Comparison of ENCODE assay signal across 19 cellular contexts in the genomic region with DNA sequence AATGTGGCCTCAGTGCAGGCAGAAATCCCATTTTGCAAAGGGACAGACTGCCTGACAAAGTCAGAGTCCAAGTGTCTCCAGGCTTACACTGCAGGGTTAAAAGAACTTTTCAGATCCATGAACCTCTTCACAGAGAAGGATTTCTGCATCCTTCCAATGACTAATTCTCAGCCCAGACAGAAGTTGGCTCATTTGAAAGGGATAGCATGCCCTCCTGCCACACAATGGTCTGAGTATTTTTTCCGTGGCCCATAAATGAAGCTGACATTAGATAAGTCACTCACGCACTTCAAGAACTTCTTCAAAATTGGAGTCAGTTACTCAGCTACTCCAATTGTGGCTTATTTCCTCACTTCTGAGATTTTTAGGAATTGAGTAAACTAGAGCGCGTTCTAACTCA.
"Had no signal": no experiment of that assay in that cellular context is flagged by ENCODE, and none has a peak within 500 bp of the region (broad histone marks: within the 10 kb centered on the region; RNA-seq: fewer than 3 reads in every experiment).

No MANE protein-coding gene starts in this region.

- H3K36me3 Mint-ChIP-seq: immature natural killer cell had no signal

- H3K4me3 Mint-ChIP-seq: activated CD4-positive, alpha-beta T cell treated with anti-CD3 and anti-CD28 coated beads, Interleukin-2, amount 10 ng/mL, durations not matched to agents 24 days and 14 days; activated CD8-positive, alpha-beta T cell treated with anti-CD3 and anti-CD28 coated beads, Interleukin-2, amount 10 ng/mL, durations not matched to agents 7 days and 5 days; activated naive CD4-positive, alpha-beta T cell treated with anti-CD3 and anti-CD28 coated beads, Interleukin-2, amount 10 ng/mL, durations not matched to agents 7 days and 5 days; activated naive CD8-positive, alpha-beta T cell treated with anti-CD3 and anti-CD28 coated beads, Interleukin-2, amount 50 U/mL, for 24 hours; activated T-cell treated with anti-CD3 and anti-CD28 coated beads, Interleukin-2, amount 50 U/mL, for 24 hours; immature natural killer cell; nephron progenitor cell; T-helper 2 cell treated with Interferon-gamma antibody and Interleukin-4, amounts not matched to agents 5 μg/mL and 100 μg/mL, for 36 hours had no signal

- H3K27ac ChIP-seq: ascending aorta, cardiac muscle cell, sigmoid colon, spleen, thyroid gland had no signal

- H3K27me3 Mint-ChIP-seq: activated naive CD8-positive, alpha-beta T cell treated with anti-CD3 and anti-CD28 coated beads, Interleukin-2, amount 50 U/mL, for 24 hours had no signal

- H3K27me3 ChIP-seq: ascending aorta, cardiac muscle cell, sigmoid colon, thyroid gland had no signal

- ATAC-seq: activated CD8-positive, alpha-beta T cell treated with anti-CD3 and anti-CD28 coated beads, Interleukin-2, amount 10 ng/mL, durations not matched to agents 7 days and 5 days; activated naive CD8-positive, alpha-beta T cell treated with anti-CD3 and anti-CD28 coated beads, Interleukin-2, amount 50 U/mL, for 24 hours; left ventricle myocardium superior had no signal

- H3K4me1 Mint-ChIP-seq: activated naive CD8-positive, alpha-beta T cell treated with anti-CD3 and anti-CD28 coated beads, Interleukin-2, amount 50 U/mL, for 24 hours had no signal

- H3K27ac Mint-ChIP-seq: activated CD4-positive, alpha-beta T cell treated with anti-CD3 and anti-CD28 coated beads, Interleukin-2, amount 10 ng/mL, durations not matched to agents 24 days and 14 days; activated CD8-positive, alpha-beta T cell treated with anti-CD3 and anti-CD28 coated beads, Interleukin-2, amount 10 ng/mL, durations not matched to agents 7 days and 5 days; activated naive CD4-positive, alpha-beta T cell treated with anti-CD3 and anti-CD28 coated beads, Interleukin-2, amount 10 ng/mL, durations not matched to agents 7 days and 5 days; activated naive CD8-positive, alpha-beta T cell treated with anti-CD3 and anti-CD28 coated beads, Interleukin-2, amount 50 U/mL, for 24 hours; activated T-cell treated with anti-CD3 and anti-CD28 coated beads, Interleukin-2, amount 50 U/mL, for 24 hours; nephron progenitor cell; T-helper 2 cell treated with Interferon-gamma antibody and Interleukin-4, amounts not matched to agents 5 μg/mL and 100 μg/mL, for 36 hours had no signal

- H3K9me3 Mint-ChIP-seq: activated CD4-positive, alpha-beta T cell treated with anti-CD3 and anti-CD28 coated beads, Interleukin-2, amount 10 ng/mL, durations not matched to agents 24 days and 14 days; T-helper 2 cell treated with Interferon-gamma antibody and Interleukin-4, amounts not matched to agents 5 μg/mL and 100 μg/mL, for 36 hours had no signal

- H3K9me3 ChIP-seq: ascending aorta, spleen, thyroid gland had no signal

- H3K4me3 ChIP-seq: ascending aorta, cardiac muscle cell, sigmoid colon, spleen, thyroid gland had no signal

- DNase-seq: activated CD4-positive, alpha-beta T cell treated with anti-CD3 and anti-CD28 coated beads, Interleukin-2, amount 10 ng/mL, durations not matched to agents 24 days and 14 days; activated CD8-positive, alpha-beta T cell treated with anti-CD3 and anti-CD28 coated beads, Interleukin-2, amount 10 ng/mL, durations not matched to agents 7 days and 5 days; activated effector memory CD4-positive, alpha-beta T cell treated with Interleukin-2 at 50 U/mL for 16 hours; activated naive CD4-positive, alpha-beta T cell treated with anti-CD3 and anti-CD28 coated beads, Interleukin-2, amount 10 ng/mL, durations not matched to agents 7 days and 5 days; activated naive CD8-positive, alpha-beta T cell treated with anti-CD3 and anti-CD28 coated beads, Interleukin-2, amount 50 U/mL, for 24 hours; activated T-cell treated with anti-CD3 and anti-CD28 coated beads, Interleukin-2, amount 50 U/mL, for 24 hours; immature natural killer cell; kidney glomerular epithelial cell; left ventricle myocardium superior; nephron progenitor cell; nucleus accumbens; posterior cingulate gyrus; sigmoid colon; stimulated activated naive CD4-positive, alpha-beta T cell; thyroid gland had no signal

- H3K36me3 ChIP-seq: ascending aorta, cardiac muscle cell, sigmoid colon, spleen, thyroid gland had no signal
